ENCODE assay signal across 9 cellular contexts in the genomic region with DNA sequence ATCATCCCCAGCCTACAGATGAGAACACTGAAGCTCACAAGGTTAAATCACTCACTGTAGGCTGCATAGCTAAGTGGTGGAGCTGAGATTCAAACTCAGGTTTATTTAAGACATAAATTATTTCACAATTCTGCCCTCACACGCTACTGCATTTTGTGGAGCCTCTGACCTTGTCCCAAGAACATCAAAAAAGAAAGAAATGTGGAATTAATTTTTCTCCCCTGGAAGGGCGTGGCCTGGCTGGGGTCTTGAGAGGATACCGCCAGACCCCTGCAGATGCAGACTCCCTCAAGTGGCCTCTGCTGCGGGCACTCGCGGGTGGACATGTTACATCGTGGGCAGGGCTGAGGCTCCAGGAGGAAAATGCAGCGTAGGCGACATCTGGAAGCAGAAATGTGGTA. TPM values are rescaled to one million over a fixed set of nuclear protein-coding genes. Genes with fewer than 3 reads are reported as not detected.
DNase-seq lines count a peak whose midpoint lies in the region; ATAC-seq and TF ChIP-seq lines count a peak whose summit lies in the region.
"Had no signal": no experiment of that assay in that cellular context is flagged by ENCODE, and none has a peak within 500 bp of the region (broad histone marks: within the 10 kb centered on the region; RNA-seq: fewer than 3 reads in every experiment).

No MANE protein-coding gene starts in this region.

- no peaks in the 10 kb centered on the region for H3K27me3 Mint-ChIP-seq in neural crest cell (ENCODE audit: low read depth)

- ATAC-seq in heart right ventricle: peak in 5 of 8 donors; percentile 9 to 34 (median 20)
- ATAC-seq in Right ventricle myocardium superior (ENCODE audit: poor library complexity): no peak
- no peak for ATAC-seq in mucosa of descending colon
- ATAC-seq in HG02870 (IDR thresholded peaks at IDR 0.05; ENCODE audit: unreplicated experiment): no peak
- ATAC-seq in GM19397 (IDR thresholded peaks at IDR 0.05; ENCODE audit: unreplicated experiment): no peak

- intact Hi-C loops in heart right ventricle (cut with DNase I) (no loop called here), Right ventricle myocardium superior (cut with DNase I) (no loop called here), mucosa of descending colon (cut with DNase I, micrococcal nuclease) (no loop called here)

- TF ChIP-seq CTCF in heart right ventricle (IDR thresholded peaks at IDR 0.05) (no peak), neural crest cell (conservative IDR thresholded peaks at IDR 0.05) (no peak), mucosa of descending colon (IDR thresholded peaks at IDR 0.05) (no peak)

- DNase-seq in heart right ventricle (peak in 1 of 2 donors; percentile 36), Right ventricle myocardium superior (no peak), dedifferentiated amniotic fluid mesenchymal stem cell (ENCODE audit: extremely low spot score) (peak; percentile 46), neural crest cell (ENCODE audit: low read depth, low spot score) (no peak), mucosa of descending colon (no peak)
- DNase-seq in stimulated activated CD8-positive, alpha-beta memory T cell treated with anti-CD3 and anti-CD28 coated beads, Interleukin-4, amount 100 ng/mL, for 48 hours: no peak
- DNase-seq: effector CD8-positive, alpha-beta T cell had no signal

- H3K27me3 ChIP-seq in heart right ventricle: no peaks in the 10 kb centered on the region

- WGBS in heart right ventricle, 2 donors: 57 to 61% methylated on average over 9 of the region's 9 CpGs

- H3K9me3 ChIP-seq in heart right ventricle (no peaks in the 10 kb centered on the region), mucosa of descending colon (no peaks in the 10 kb centered on the region)

- no peak overlapping the region for H3K4me3 Mint-ChIP-seq in neural crest cell

- no peaks in the 10 kb centered on the region for H3K36me3 Mint-ChIP-seq in neural crest cell (ENCODE audit: low read depth)

- H3K27ac ChIP-seq in heart right ventricle: peak overlapping the region; percentile 21 to 88 (median 62)

- peaks cover 25% of the 10 kb centered on the region for H3K4me1 Mint-ChIP-seq in neural crest cell

- H3K27ac Mint-ChIP-seq in neural crest cell (ENCODE audit: unreplicated experiment): peak overlapping the region; percentile 98

- H3K4me1 ChIP-seq in heart right ventricle (peaks cover 14 to 89% (median 54%) of the 10 kb centered on the region in 9 donors), mucosa of descending colon (ENCODE audit: low read depth) (no peaks in the 10 kb centered on the region)

- H3K4me3 ChIP-seq in heart right ventricle (no peak overlapping the region), mucosa of descending colon (no peak overlapping the region)

- no peaks in the 10 kb centered on the region for H3K36me3 ChIP-seq in heart right ventricle
- H3K36me3 ChIP-seq in mucosa of descending colon (ENCODE audit: low read depth): no peaks in the 10 kb centered on the region

- no peaks in the 10 kb centered on the region for H3K9me3 Mint-ChIP-seq in neural crest cell

RNA-seq across cellular contexts. Expression of gene LTBP2, which starts 40.6 kb away (rescaled TPM):
- 10 to 100 TPM in 9 of 10 donors, 1 to 10 TPM in 1; 7.1 to 50.3 (median 18.5) TPM for total RNA-seq in heart right ventricle
- 1 to 10 TPM; 3.5 TPM for polyA plus RNA-seq in heart right ventricle
- total RNA-seq in Right ventricle myocardium superior: 11.9 TPM
- total RNA-seq in neural crest cell: 0.93 and 1.3 TPM in 2 replicates
- total RNA-seq in mucosa of descending colon: 10 to 100 TPM in 1 of 3 donors, 1 to 10 TPM in 2; 1.7 to 10.2 (median 3.0) TPM

Comparison
In these comparisons a context has a peak if more than half of its experiments do, and no peak if none do; other contexts are left out.
1. ATAC-seq: peak in heart right ventricle (5 of 8); none in Right ventricle myocardium superior (single experiment), mucosa of descending colon (single experiment), HG02870 (single experiment) and GM19397 (single experiment).